8 cellular contexts compared by ENCODE assay signal in genomic region chr4:68349361-68350360, GRCh38. TPM values are rescaled to one million over a fixed set of nuclear protein-coding genes. Genes with fewer than 3 reads are reported as not detected.
DNase-seq lines count a peak whose midpoint lies in the region; ATAC-seq and TF ChIP-seq lines count a peak whose summit lies in the region.

Gene YTHDC1, minus strand, starts transcription at chr4:68350090. Its CDS starts 337 bp downstream, at chr4:68349753.

- H3K4me1 ChIP-seq in lung (ENCODE audit: control insufficient read depth in 2 of 2, insufficient read depth in 2 of 2, low read length in 2 of 2), result peaks cover 3 to 18% of the 10 kb centered on the region in 2 donors

- 1% methylated on average over 77 to 79 of the region's 79 CpGs for WGBS in lung, 2 donors

- peak; percentile 99 for ATAC-seq in GM19468 (IDR thresholded peaks at IDR 0.05; ENCODE audit: extremely low read depth, unreplicated experiment)
- peak; percentile 98 for ATAC-seq in lung (ENCODE audit: insufficient read depth, low FRiP score)

- H3K27me3 ChIP-seq in lung (ENCODE audit: control insufficient read depth, insufficient read depth), result no peaks in the 10 kb centered on the region

- H3K9me3 ChIP-seq in lung (ENCODE audit: control insufficient read depth in 2 of 2, insufficient read depth in 1 of 2, low read length in 1 of 2), result peaks cover 0 to 2% of the 10 kb centered on the region in 2 donors

- peak within 1 kb of the TSS; percentile 94 to 100 for H3K27ac ChIP-seq in lung (ENCODE audit: low read depth in 1 of 2, low read length in 1 of 2)

- H3K4me3 ChIP-seq in lung, result peak within 1 kb of the TSS; percentile 98

- no peaks in the 10 kb centered on the region for H3K36me3 ChIP-seq in lung (ENCODE audit: control insufficient read depth in 2 of 2, insufficient read depth in 2 of 2, low read length in 2 of 2)

- no peak for TF ChIP-seq CTCF in lung (IDR thresholded peaks at IDR 0.05; ENCODE audit: control extremely low read depth, extremely low read depth)

- DNase-seq in CMK (ENCODE audit: low read depth) (peak; percentile 82), HS-5 (ENCODE audit: low read depth) (peak; percentile 88), lung (ENCODE audit: low spot score) (peak; percentile 96)
- DNase-seq in NK-92 treated with Interleukin-12 subunit alpha and Interleukin-12 subunit beta, amount 100 ng/mL, for 24 hours (lab: John Stamatoyannopoulos, UW), result peak; percentile 77
- DNase-seq in activated CD8-positive, alpha-beta memory T cell treated with anti-CD3 and anti-CD28 coated beads for 24 hours, result peak; percentile 96
- peak; percentile 91 for DNase-seq in effector CD8-positive, alpha-beta T cell (lab: John Stamatoyannopoulos, UW)
- peak; percentile 88 to 92 (median 91) for DNase-seq in stimulated activated CD4-positive, alpha-beta T cell treated with anti-CD3 and anti-CD28 coated beads, TNF-alpha, amount 100 ng/mL, for 4 hours (ENCODE audit: low read depth in 3 of 3)

RNA-seq across cellular contexts. Expression of gene YTHDC1, which starts in this region (rescaled TPM):
- total RNA-seq in lung, result 100 to 1,000 TPM in 1 of 2 donors, 10 to 100 TPM in 1; 55.4 to 207 TPM
- polyA plus RNA-seq in lung, result 10 to 100 TPM; 37.4 to 42.9 TPM

Comparison
In these comparisons a context has a peak if more than half of its experiments do, and no peak if none do; other contexts are left out.
1. Peak in every context shown above with its lines: DNase-seq, ATAC-seq, H3K4me3 ChIP-seq and H3K27ac ChIP-seq.